ENCODE assay signal across 1 cellular context in genomic region chr2:142900327-142900726, GRCh38. TPM values are rescaled to one million over a fixed set of nuclear protein-coding genes. Genes with fewer than 3 reads are reported as not detected.
"Had no signal": no experiment of that assay in that cellular context is flagged by ENCODE, and none has a peak within 500 bp of the region (broad histone marks: within the 10 kb centered on the region; RNA-seq: fewer than 3 reads in every experiment).

No MANE protein-coding gene starts in this region.

RNA-seq across cellular contexts. Expression of gene KYNU, which starts 22.9 kb away (rescaled TPM):
- total RNA-seq: GM23248 had no signal
- polyA plus RNA-seq: GM23248 had no signal
